Comparison of ENCODE assay signal across 1 cellular context in the genomic region with DNA sequence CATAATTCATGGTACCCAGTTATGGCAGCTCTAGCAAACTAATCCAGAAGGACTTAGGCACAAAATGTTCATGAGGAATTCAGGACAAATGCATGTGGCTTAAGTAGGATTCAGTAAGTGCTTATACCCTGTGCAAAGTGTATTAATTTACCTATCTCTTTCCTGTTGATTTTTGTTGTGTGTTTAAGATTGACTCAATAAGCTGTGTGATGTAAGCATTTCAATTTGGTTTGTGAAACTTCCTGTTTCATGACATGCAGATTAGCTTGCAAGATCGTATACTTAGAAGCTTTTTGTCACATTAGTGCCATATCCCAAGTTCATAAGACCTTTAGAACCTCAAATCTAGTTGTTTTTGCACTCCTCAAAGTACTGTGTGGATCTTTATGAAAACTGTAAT.
A peak's percentile ranks its signal among the peaks of the same experiment; 100 is the strongest.
TF ChIP-seq lines count a peak whose summit lies in the region.

No MANE protein-coding gene starts in this region.

TF ChIP-seq in HepG2, 621 proteins besides CTCF, POLR2A, EP300 and RAD21:
- TF ChIP-seq, protein P1, sequence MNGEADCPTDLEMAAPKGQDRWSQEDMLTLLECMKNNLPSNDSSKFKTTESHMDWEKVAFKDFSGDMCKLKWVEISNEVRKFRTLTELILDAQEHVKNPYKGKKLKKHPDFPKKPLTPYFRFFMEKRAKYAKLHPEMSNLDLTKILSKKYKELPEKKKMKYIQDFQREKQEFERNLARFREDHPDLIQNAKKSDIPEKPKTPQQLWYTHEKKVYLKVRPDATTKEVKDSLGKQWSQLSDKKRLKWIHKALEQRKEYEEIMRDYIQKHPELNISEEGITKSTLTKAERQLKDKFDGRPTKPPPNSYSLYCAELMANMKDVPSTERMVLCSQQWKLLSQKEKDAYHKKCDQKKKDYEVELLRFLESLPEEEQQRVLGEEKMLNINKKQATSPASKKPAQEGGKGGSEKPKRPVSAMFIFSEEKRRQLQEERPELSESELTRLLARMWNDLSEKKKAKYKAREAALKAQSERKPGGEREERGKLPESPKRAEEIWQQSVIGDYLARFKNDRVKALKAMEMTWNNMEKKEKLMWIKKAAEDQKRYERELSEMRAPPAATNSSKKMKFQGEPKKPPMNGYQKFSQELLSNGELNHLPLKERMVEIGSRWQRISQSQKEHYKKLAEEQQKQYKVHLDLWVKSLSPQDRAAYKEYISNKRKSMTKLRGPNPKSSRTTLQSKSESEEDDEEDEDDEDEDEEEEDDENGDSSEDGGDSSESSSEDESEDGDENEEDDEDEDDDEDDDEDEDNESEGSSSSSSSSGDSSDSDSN (CRISPR knock-in tag; IDR thresholded peaks at IDR 0.05) = no peak
- TF ChIP-seq ZKSCAN8 (CRISPR knock-in tag; IDR thresholded peaks at IDR 0.05; ENCODE audit: borderline replicate concordance) (no peak), ELF3 (CRISPR knock-in tag; IDR thresholded peaks at IDR 0.05) (0 out of 2 replicates have a peak, but pooled peaks have one; percentile 20), ZNF136 (CRISPR knock-in tag; IDR thresholded peaks at IDR 0.05; ENCODE audit: low read depth) (no peak), CEBPB (IDR thresholded peaks at IDR 0.05; ENCODE audit: borderline replicate concordance, low read depth, low read length) (peak; percentile 43; the same call in 1 of the 2 replicates), THYN1 (CRISPR knock-in tag; IDR thresholded peaks at IDR 0.05; ENCODE audit: borderline replicate concordance, low read depth) (no peak), FOXP1 (IDR thresholded peaks at IDR 0.05) (no peak), FOXP1 (CRISPR knock-in tag; IDR thresholded peaks at IDR 0.05) (peak; percentile 42; the same call in 1 of the 2 replicates), GATAD2A (CRISPR knock-in tag; IDR thresholded peaks at IDR 0.05) (0 out of 2 replicates have a peak, but pooled peaks have one; percentile 27), ZNF343 (CRISPR knock-in tag; IDR thresholded peaks at IDR 0.05) (no peak), ZNF724P (CRISPR knock-in tag; IDR thresholded peaks at IDR 0.05; ENCODE audit: borderline replicate concordance) (no peak), FOXA3 (CRISPR knock-in tag; IDR thresholded peaks at IDR 0.05) (peak; percentile 36; the same call in 1 of the 2 replicates), DNMT1 (CRISPR knock-in tag; IDR thresholded peaks at IDR 0.05) (no peak)
- TF ChIP-seq, protein P2, sequence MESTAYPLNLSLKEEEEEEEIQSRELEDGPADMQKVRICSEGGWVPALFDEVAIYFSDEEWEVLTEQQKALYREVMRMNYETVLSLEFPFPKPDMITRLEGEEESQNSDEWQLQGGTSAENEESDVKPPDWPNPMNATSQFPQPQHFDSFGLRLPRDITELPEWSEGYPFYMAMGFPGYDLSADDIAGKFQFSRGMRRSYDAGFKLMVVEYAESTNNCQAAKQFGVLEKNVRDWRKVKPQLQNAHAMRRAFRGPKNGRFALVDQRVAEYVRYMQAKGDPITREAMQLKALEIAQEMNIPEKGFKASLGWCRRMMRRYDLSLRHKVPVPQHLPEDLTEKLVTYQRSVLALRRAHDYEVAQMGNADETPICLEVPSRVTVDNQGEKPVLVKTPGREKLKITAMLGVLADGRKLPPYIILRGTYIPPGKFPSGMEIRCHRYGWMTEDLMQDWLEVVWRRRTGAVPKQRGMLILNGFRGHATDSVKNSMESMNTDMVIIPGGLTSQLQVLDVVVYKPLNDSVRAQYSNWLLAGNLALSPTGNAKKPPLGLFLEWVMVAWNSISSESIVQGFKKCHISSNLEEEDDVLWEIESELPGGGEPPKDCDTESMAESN (CRISPR knock-in tag; conservative IDR thresholded peaks at IDR 0.05) = no peak
- TF ChIP-seq, protein P3, sequence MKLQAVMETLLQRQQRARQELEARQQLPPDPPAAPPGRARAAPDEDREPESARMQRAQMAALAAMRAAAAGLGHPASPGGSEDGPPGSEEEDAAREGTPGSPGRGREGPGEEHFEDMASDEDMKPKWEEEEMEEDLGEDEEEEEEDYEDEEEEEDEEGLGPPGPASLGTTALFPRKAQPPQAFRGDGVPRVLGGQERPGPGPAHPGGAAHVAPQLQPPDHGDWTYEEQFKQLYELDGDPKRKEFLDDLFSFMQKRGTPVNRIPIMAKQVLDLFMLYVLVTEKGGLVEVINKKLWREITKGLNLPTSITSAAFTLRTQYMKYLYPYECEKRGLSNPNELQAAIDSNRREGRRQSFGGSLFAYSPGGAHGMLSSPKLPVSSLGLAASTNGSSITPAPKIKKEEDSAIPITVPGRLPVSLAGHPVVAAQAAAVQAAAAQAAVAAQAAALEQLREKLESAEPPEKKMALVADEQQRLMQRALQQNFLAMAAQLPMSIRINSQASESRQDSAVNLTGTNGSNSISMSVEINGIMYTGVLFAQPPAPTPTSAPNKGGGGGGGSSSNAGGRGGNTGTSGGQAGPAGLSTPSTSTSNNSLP (IDR thresholded peaks at IDR 0.05; ENCODE audit: low read depth, low read length) = peak; percentile 46; the same call in 1 of the 2 replicates
- TF ChIP-seq, protein P4, sequence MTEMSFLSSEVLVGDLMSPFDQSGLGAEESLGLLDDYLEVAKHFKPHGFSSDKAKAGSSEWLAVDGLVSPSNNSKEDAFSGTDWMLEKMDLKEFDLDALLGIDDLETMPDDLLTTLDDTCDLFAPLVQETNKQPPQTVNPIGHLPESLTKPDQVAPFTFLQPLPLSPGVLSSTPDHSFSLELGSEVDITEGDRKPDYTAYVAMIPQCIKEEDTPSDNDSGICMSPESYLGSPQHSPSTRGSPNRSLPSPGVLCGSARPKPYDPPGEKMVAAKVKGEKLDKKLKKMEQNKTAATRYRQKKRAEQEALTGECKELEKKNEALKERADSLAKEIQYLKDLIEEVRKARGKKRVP (CRISPR knock-in tag; IDR thresholded peaks at IDR 0.05) = peak in 1 of 2 experiments; percentile 83; a peak in 2 of 4 replicates
